In the genomic region with DNA sequence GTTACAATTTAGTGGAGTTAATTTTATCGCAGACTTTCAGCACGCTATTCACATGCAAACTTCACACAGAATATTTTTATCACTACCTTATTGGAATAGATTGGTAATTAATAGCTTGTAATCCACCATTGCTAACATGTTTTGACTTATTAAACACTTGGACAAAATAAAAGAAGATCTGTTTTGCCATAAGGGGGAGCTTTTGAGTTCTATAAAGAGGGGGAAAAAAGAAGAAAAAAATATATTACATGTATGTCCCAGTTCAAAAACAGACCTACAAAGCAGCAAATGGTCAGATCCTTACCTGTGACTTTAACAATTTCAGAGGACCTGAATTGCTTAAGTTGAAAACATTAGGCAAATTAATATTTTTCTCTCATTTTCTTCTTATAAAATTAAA, we compare ENCODE assay signal across 10 cellular contexts. TPM values are rescaled to one million over a fixed set of nuclear protein-coding genes. Genes with fewer than 3 reads are reported as not detected.
A peak's percentile ranks its signal among the peaks of the same experiment; 100 is the strongest.
DNase-seq lines count a peak whose midpoint lies in the region; ATAC-seq and TF ChIP-seq lines count a peak whose summit lies in the region.
"Had no signal": no experiment of that assay in that cellular context is flagged by ENCODE, and none has a peak within 500 bp of the region (broad histone marks: within the 10 kb centered on the region; RNA-seq: fewer than 3 reads in every experiment).

No MANE protein-coding gene starts in this region.

- peaks cover 19 to 42% of the 10 kb centered on the region in 2 experiments for H3K4me1 ChIP-seq in SK-N-SH (ENCODE audit: control insufficient read depth in 1 of 2, insufficient read depth in 2 of 2, low read depth in 1 of 2, low read length in 1 of 2)
- H3K4me1 ChIP-seq in transverse colon, result peaks cover 0 to 26% (median 10%) of the 10 kb centered on the region in 4 donors
- H3K4me1 ChIP-seq: colonic mucosa had no signal

- H3K36me3 ChIP-seq in SK-N-SH (replicated peaks in 1 of 2; ENCODE audit: control insufficient read depth in 1 of 2, insufficient read depth in 2 of 2, low read length in 1 of 2) (peaks cover 0 to 9% of the 10 kb centered on the region in 2 experiments), transverse colon (no peaks in the 10 kb centered on the region)
- H3K36me3 ChIP-seq: colonic mucosa had no signal

- 8% methylated on average over 2 of the region's 2 CpGs for WGBS in SK-N-SH (ENCODE audit: low lambda C conversion rate)
- WGBS in transverse colon (ENCODE audit: low coverage in 1 of 2), 2 donors, result 58 to 74% methylated on average over 2 of the region's 2 CpGs

- H4K20me1 ChIP-seq in SK-N-SH (ENCODE audit: insufficient read depth), result no peaks in the 10 kb centered on the region

- peak; percentile 58 for TF ChIP-seq RAD21 in SK-N-SH (IDR thresholded peaks at IDR 0.05; ENCODE audit: low read length)

- TF ChIP-seq CTCF in SK-N-SH (IDR thresholded peaks at IDR 0.05) (peak; percentile 69), transverse colon (IDR thresholded peaks at IDR 0.05) (peak in 1 of 5 experiments; percentile 13)

- intact Hi-C loops in transverse colon (cut with DNase I; ENCODE audit: low total_unique reads), result no loop called here

- no peaks in the 10 kb centered on the region for H3K9me3 ChIP-seq in SK-N-SH
- no peaks in the 10 kb centered on the region for H3K9me3 ChIP-seq in transverse colon
- H3K9me3 ChIP-seq: colonic mucosa had no signal

- H3F3A ChIP-seq in SK-N-SH (replicated peaks; ENCODE audit: insufficient read depth), result peaks cover 57% of the 10 kb centered on the region

- H3K79me2 ChIP-seq in SK-N-SH (ENCODE audit: insufficient read depth), result peaks cover 35% of the 10 kb centered on the region

- POLR2A ChIA-PET in SK-N-SH (lab: Yijun Ruan, JAX), result no interaction called here

- in situ Hi-C loops in transverse colon (cut with MboI; ENCODE audit: low pct_ligation_motif_present in 1 of 4, low pct_unique_long_range_greater_than_20kb in 1 of 4, low sequenced_read_pairs in 3 of 4), result loop anchor here (10.0 to 25.0 kb wide), 4 partner anchors 410 to 510 kb away; no protein-coding TSS in a partner anchor

- peak overlapping the region; percentile 80 for H3K4me2 ChIP-seq in SK-N-SH

- H3K9me2 ChIP-seq in SK-N-SH, result no peaks in the 10 kb centered on the region

- TF ChIP-seq EP300 in SK-N-SH (IDR thresholded peaks at IDR 0.05; ENCODE audit: borderline replicate concordance in 1 of 2, low read depth in 1 of 2, low read length in 1 of 2), result no peak
- no peak for TF ChIP-seq EP300 in transverse colon (IDR thresholded peaks at IDR 0.05; ENCODE audit: low read depth)

- H3K27ac ChIP-seq in SK-N-SH (ENCODE audit: low read depth in 2 of 2, low read length in 1 of 2) (peak overlapping the region; percentile 82 to 99; a peak in 3 of 4 replicates), transverse colon (peak overlapping the region; percentile 20 to 68 (median 57))
- H3K27ac ChIP-seq: colonic mucosa had no signal

- H3K9ac ChIP-seq in SK-N-SH, result peak overlapping the region; percentile 98

- no peak for TF ChIP-seq POLR2A in transverse colon (IDR thresholded peaks at IDR 0.05)

- no peak overlapping the region for H2AFZ ChIP-seq in SK-N-SH (ENCODE audit: low read depth)

- no peaks in the 10 kb centered on the region for H3K27me3 ChIP-seq in SK-N-SH (ENCODE audit: insufficient read depth)
- peaks cover 86% of the 10 kb centered on the region for H3K27me3 ChIP-seq in transverse colon

- CTCF ChIA-PET in SK-N-SH (lab: Yijun Ruan, JAX), result interaction anchor here (0.6 to 4.1 kb wide), 32 partner anchors 8 to 565 kb away, joined by 3 to 51 read pairs (median 3); no protein-coding TSS in a partner anchor

- H3K4me3 ChIP-seq in SK-N-SH (ENCODE audit: low read depth in 2 of 2, low read length in 1 of 2) (peak overlapping the region; percentile 21 to 73; a peak in 3 of 4 replicates), transverse colon (no peak overlapping the region)
- H3K4me3 ChIP-seq: colonic mucosa had no signal

- DNase-seq in SHP77 treated with DMSO at 0.1 percent for 48 hours (lab: John Stamatoyannopoulos, UW) (peak; percentile 14), SHP77 (lab: John Stamatoyannopoulos, UW) (no peak), SK-N-SH (peak; percentile 29), hepatic stellate cell (ENCODE audit: low spot score) (peak; percentile 16), transverse colon (no peak), SKM-1 treated with dmso at 0.1 percent for 144 hours (lab: John Stamatoyannopoulos, UW; ENCODE audit: unreplicated experiment) (no peak)
- DNase-seq: colonic mucosa had no signal

- no peak for ATAC-seq in GM19463 (IDR thresholded peaks at IDR 0.05; ENCODE audit: unreplicated experiment)
- ATAC-seq in GM21360 (IDR thresholded peaks at IDR 0.05; ENCODE audit: unreplicated experiment), result no peak
- ATAC-seq: Right ventricle myocardium inferior had no signal

TF ChIP-seq in SK-N-SH, 30 proteins besides CTCF, POLR2A, EP300 and RAD21:
- TF ChIP-seq SMC3 (IDR thresholded peaks at IDR 0.05; ENCODE audit: low read depth, low read length) (peak; percentile 25), NFIC (IDR thresholded peaks at IDR 0.05; ENCODE audit: borderline replicate concordance) (no peak), CHD2 (IDR thresholded peaks at IDR 0.05; ENCODE audit: low read length, partially characterized antibody) (no peak), ELF1 (IDR thresholded peaks at IDR 0.05) (no peak), FOXM1 (IDR thresholded peaks at IDR 0.05; ENCODE audit: low read depth) (no peak)
- TF ChIP-seq, protein P1, sequence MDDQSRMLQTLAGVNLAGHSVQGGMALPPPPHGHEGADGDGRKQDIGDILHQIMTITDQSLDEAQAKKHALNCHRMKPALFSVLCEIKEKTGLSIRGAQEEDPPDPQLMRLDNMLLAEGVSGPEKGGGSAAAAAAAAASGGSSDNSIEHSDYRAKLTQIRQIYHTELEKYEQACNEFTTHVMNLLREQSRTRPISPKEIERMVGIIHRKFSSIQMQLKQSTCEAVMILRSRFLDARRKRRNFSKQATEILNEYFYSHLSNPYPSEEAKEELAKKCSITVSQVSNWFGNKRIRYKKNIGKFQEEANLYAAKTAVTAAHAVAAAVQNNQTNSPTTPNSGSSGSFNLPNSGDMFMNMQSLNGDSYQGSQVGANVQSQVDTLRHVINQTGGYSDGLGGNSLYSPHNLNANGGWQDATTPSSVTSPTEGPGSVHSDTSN (IDR thresholded peaks at IDR 0.05), result no peak
- TF ChIP-seq, protein P2, sequence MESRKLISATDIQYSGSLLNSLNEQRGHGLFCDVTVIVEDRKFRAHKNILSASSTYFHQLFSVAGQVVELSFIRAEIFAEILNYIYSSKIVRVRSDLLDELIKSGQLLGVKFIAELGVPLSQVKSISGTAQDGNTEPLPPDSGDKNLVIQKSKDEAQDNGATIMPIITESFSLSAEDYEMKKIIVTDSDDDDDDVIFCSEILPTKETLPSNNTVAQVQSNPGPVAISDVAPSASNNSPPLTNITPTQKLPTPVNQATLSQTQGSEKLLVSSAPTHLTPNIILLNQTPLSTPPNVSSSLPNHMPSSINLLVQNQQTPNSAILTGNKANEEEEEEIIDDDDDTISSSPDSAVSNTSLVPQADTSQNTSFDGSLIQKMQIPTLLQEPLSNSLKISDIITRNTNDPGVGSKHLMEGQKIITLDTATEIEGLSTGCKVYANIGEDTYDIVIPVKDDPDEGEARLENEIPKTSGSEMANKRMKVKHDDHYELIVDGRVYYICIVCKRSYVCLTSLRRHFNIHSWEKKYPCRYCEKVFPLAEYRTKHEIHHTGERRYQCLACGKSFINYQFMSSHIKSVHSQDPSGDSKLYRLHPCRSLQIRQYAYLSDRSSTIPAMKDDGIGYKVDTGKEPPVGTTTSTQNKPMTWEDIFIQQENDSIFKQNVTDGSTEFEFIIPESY (IDR thresholded peaks at IDR 0.05; ENCODE audit: borderline replicate concordance, low read depth), result no peak

RNA-seq across cellular contexts. Expression of a gene that starts 1.2 kb away (rescaled TPM):
- 44.5 and 45.1 TPM in 2 replicates for polyA plus RNA-seq in SK-N-SH (2012; rRNA removed)
- 31.9 and 38.4 TPM in 2 replicates for polyA plus RNA-seq in SK-N-SH (2012; cell fraction: cytosol; rRNA removed)
- polyA plus RNA-seq in SK-N-SH (2012; cell fraction: nucleus; rRNA removed), result 44.9 and 75.9 TPM in 2 replicates
- 1 to 10 TPM in 2 of 4 donors, under 1 TPM in 2; 0.37 to 4.4 (median 1.4) TPM for total RNA-seq in transverse colon

Comparison
In these comparisons a context has a peak if more than half of its experiments do, and no peak if none do; other contexts are left out.
1. DNase-seq: peak in SHP77 treated with DMSO at 0.1 percent for 48 hours (single experiment), SK-N-SH (single experiment) and hepatic stellate cell (single experiment); none in SHP77 (0 of 2), transverse colon (single experiment) and SKM-1 treated with dmso at 0.1 percent for 144 hours (single experiment).
2. H3K4me3 ChIP-seq: peak in SK-N-SH (2 of 2); none in transverse colon (0 of 4).